7 cellular contexts compared by ENCODE assay signal in genomic region chr11:62664405-62665074, GRCh38. TPM values are rescaled to one million over a fixed set of nuclear protein-coding genes. Genes with fewer than 3 reads are reported as not detected.
DNase-seq lines count a peak whose midpoint lies in the region; ATAC-seq, FAIRE-seq and TF ChIP-seq lines count a peak whose summit lies in the region.

No MANE protein-coding gene starts in this region.

- no peaks in the 10 kb centered on the region; the same call in 1 of the 2 replicates for H3K27me3 Mint-ChIP-seq in H9 (ENCODE audit: low read depth)

- no peak overlapping the region for H3K23ac ChIP-seq in H9 (ENCODE audit: insufficient read length, low read depth, low read length)

- no peak overlapping the region for H2BK15ac ChIP-seq in H9 (ENCODE audit: low read depth, low read length)

- H3T11ph ChIP-seq in H9 (ENCODE audit: low read length): no peak overlapping the region

- no peak overlapping the region for H2AK5ac ChIP-seq in H9 (ENCODE audit: insufficient read length, low read length)

- no peak overlapping the region for H3K56ac ChIP-seq in H9 (ENCODE audit: insufficient read length, low read depth, low read length)

- H3K4me3 ChIP-seq in MG63 (peak overlapping the region; percentile 92), lower leg skin (ENCODE audit: low read depth, poor library complexity, severe bottlenecking) (peak overlapping the region; percentile 60)

- H2AFZ ChIP-seq in H9 (ENCODE audit: low read length): no peak overlapping the region

- no peaks in the 10 kb centered on the region for H4K20me1 ChIP-seq in H9 (ENCODE audit: control insufficient read depth, insufficient read depth, insufficient read length)

- no peak overlapping the region for H3K4ac ChIP-seq in H9 (ENCODE audit: low read depth, low read length)

- intact Hi-C loops in lower leg skin (cut with DNase I; ENCODE audit: low total_unique reads): no loop called here

- FAIRE-seq in GM12892 (lab: Jason Lieb, UNC): peak; percentile 38

- peaks cover 3% of the 10 kb centered on the region; the same call in 1 of the 2 replicates for H3K79me2 ChIP-seq in H9 (ENCODE audit: insufficient read depth, low read length)

- H3K4me1 Mint-ChIP-seq in H9: peaks cover 16 to 20% of the 10 kb centered on the region in 2 experiments

- peaks cover 2% of the 10 kb centered on the region; the same call in 1 of the 2 replicates for H3K4me1 ChIP-seq in H9 (ENCODE audit: insufficient read depth, low read length)

- TF ChIP-seq CTCF in H9 (conservative IDR thresholded peaks at IDR 0.05) (no peak), lower leg skin (IDR thresholded peaks at IDR 0.05) (no peak)

- no peak overlapping the region for H2BK120ac ChIP-seq in H9 (ENCODE audit: low read depth, low read length, poor library complexity, severe bottlenecking)

- H3K36me3 Mint-ChIP-seq in H9 (ENCODE audit: insufficient read depth in 1 of 3, low read depth in 3 of 3): peaks cover 29 to 57% (median 29%) of the 10 kb centered on the region in 3 experiments

- H4K91ac ChIP-seq in H9 (ENCODE audit: insufficient read length, low read depth, low read length): no peak overlapping the region

- H2BK5ac ChIP-seq in H9 (ENCODE audit: insufficient read length, low read length): no peak overlapping the region

- ATAC-seq in stimulated activated naive CD8-positive, alpha-beta T cell treated with anti-CD3 and anti-CD28 coated beads, Interleukin-15, Interleukin-2, amounts not matched to agents 100 U/mL and 50 U/mL, for 24 hours: peak; percentile 36

- no peak overlapping the region for H4K5ac ChIP-seq in H9 (ENCODE audit: insufficient read length, low read depth, low read length)

- DNase-seq in GM12892 (ENCODE audit: insufficient read length) (peak; percentile 53), H9 (peak; percentile 74), MG63 (peak; percentile 42), T-helper 1 cell (peak in 4 of 5 donors; percentile 23 to 66 (median 40)), lower leg skin (ENCODE audit: low spot score in 2 of 2) (no peak)
- peak; percentile 62 for DNase-seq in stimulated activated naive CD8-positive, alpha-beta T cell treated with anti-CD3 and anti-CD28 coated beads, Interleukin-15, Interleukin-2, amounts not matched to agents 100 U/mL and 50 U/mL, for 24 hours

- H4K8ac ChIP-seq in H9 (replicated peaks; ENCODE audit: insufficient read length, low read depth, low read length): no peak overlapping the region

- H3K27me3 ChIP-seq in H9 (ENCODE audit: insufficient read depth, low read length) (no peaks in the 10 kb centered on the region), MG63 (no peaks in the 10 kb centered on the region)

- no peaks in the 10 kb centered on the region; a peak in 1 of 5 replicates for H3K9me3 Mint-ChIP-seq in H9

- H3K4me3 Mint-ChIP-seq in H9: peak overlapping the region; percentile 94 to 99

- H3K79me1 ChIP-seq in H9 (ENCODE audit: insufficient read depth, low read depth, low read length, poor library complexity, severe bottlenecking): no peaks in the 10 kb centered on the region

- H2BK20ac ChIP-seq in H9 (ENCODE audit: low read depth, low read length, poor library complexity, severe bottlenecking): no peak overlapping the region

- TF ChIP-seq POLR2A in GM12892 (IDR thresholded peaks at IDR 0.05; ENCODE audit: low read depth, low read length): no peak
- TF ChIP-seq POLR2A in lower leg skin (IDR thresholded peaks at IDR 0.05): no peak

- H3K9ac ChIP-seq in H9 (ENCODE audit: extremely low read depth, insufficient read length, low read length): peak overlapping the region; percentile 72

- H3K27ac Mint-ChIP-seq in H9: peak overlapping the region; percentile 89 to 97 (median 96)

- peaks cover 53% of the 10 kb centered on the region for H3K36me3 ChIP-seq in MG63

- WGBS in H9 (ENCODE audit: extremely low coverage, insufficient read length, low lambda C conversion rate): no CpG with 5 or more reads among the region's 36 CpGs
- WGBS in lower leg skin, 2 donors: 2 to 3% methylated on average over 35 to 36 of the region's 36 CpGs

- H3K27ac ChIP-seq in H9 (ENCODE audit: insufficient read length, low read depth, low read length) (no peak overlapping the region), cingulate gyrus (ENCODE audit: low read depth, low read length) (peak overlapping the region; percentile 60)

- H2BK12ac ChIP-seq in H9 (ENCODE audit: insufficient read length, low read depth, low read length): no peak overlapping the region

- peak overlapping the region; percentile 74 for H3K14ac ChIP-seq in H9 (ENCODE audit: insufficient read depth, low read length)

- peak overlapping the region; percentile 51 for H3K18ac ChIP-seq in H9 (ENCODE audit: insufficient read length, low read depth, low read length)

- no peaks in the 10 kb centered on the region for H3K9me3 ChIP-seq in H9 (ENCODE audit: control insufficient read depth, low read depth, low read length)
- H3K9me3 ChIP-seq in MG63: no peaks in the 10 kb centered on the region

- H3K4me2 ChIP-seq in H9 (ENCODE audit: insufficient read depth, insufficient read length, low read length): peak overlapping the region; percentile 69

- H3K23me2 ChIP-seq in H9 (ENCODE audit: insufficient read length, low read depth, low read length, poor library complexity, severe bottlenecking): peaks cover 14% of the 10 kb centered on the region

RNA-seq across cellular contexts. Expression of gene C11orf98, which starts 0.5 kb away (rescaled TPM):
- 105 TPM for polyA plus RNA-seq in GM12892 (2012; ENCODE audit: missing spikeins)
- 139 and 150 TPM in 2 replicates for total RNA-seq in H9 (2021)
- 64.8 and 73.5 TPM in 2 replicates for total RNA-seq in MG63 (2014; rRNA removed; shearing (Covaris generic); ENCODE audit: low replicate concordance)
- total RNA-seq in lower leg skin: 10 to 100 TPM; 21.3 to 58.4 (median 31.4) TPM

RNA-seq across cellular contexts. Expression of gene CSKMT, which starts 0.6 kb away (rescaled TPM):
- polyA plus RNA-seq in GM12892 (2012; ENCODE audit: missing spikeins): 21.9 TPM
- total RNA-seq in H9 (2021): 49.2 and 51.5 TPM in 2 replicates
- 10.9 and 14.9 TPM in 2 replicates for total RNA-seq in MG63 (2014; rRNA removed; shearing (Covaris generic); ENCODE audit: low replicate concordance)
- 10 to 100 TPM in 1 of 4 donors, 1 to 10 TPM in 3; 2.9 to 14.8 (median 7.7) TPM for total RNA-seq in lower leg skin

RNA-seq across cellular contexts. Expression of gene UQCC3, which starts 6.9 kb away (rescaled TPM):
- polyA plus RNA-seq in GM12892 (2012; ENCODE audit: missing spikeins): 3.3 TPM
- 11.1 and 12.3 TPM in 2 replicates for total RNA-seq in H9 (2021)
- 16.4 and 22.2 TPM in 2 replicates for total RNA-seq in MG63 (2014; rRNA removed; shearing (Covaris generic); ENCODE audit: low replicate concordance)
- 10 to 100 TPM in 2 of 4 donors, 1 to 10 TPM in 2; 7.5 to 12.0 (median 10.3) TPM for total RNA-seq in lower leg skin

RNA-seq across cellular contexts. Expression of gene LBHD1, which starts 7.5 kb away (rescaled TPM):
- 10.4 TPM for polyA plus RNA-seq in GM12892 (2012; ENCODE audit: missing spikeins)
- total RNA-seq in H9 (2021) (9.1 and 10.4 TPM in 2 replicates), lower leg skin (1 to 10 TPM; 2.5 to 4.6 (median 3.1) TPM)
- 4.7 and 9.8 TPM in 2 replicates for total RNA-seq in MG63 (2014; rRNA removed; shearing (Covaris generic); ENCODE audit: low replicate concordance)

RNA-seq across cellular contexts. Expression of gene INTS5, which starts 11.4 kb away (rescaled TPM):
- polyA plus RNA-seq in GM12892 (2012; ENCODE audit: missing spikeins): 8.6 TPM
- total RNA-seq in H9 (2021) (40.0 and 41.6 TPM in 2 replicates), lower leg skin (10 to 100 TPM; 28.5 to 32.7 (median 30.2) TPM)
- total RNA-seq in MG63 (2014; rRNA removed; shearing (Covaris generic); ENCODE audit: low replicate concordance): 8.0 and 22.8 TPM in 2 replicates

Comparison
In these comparisons a context has a peak if more than half of its experiments do, and no peak if none do; other contexts are left out.
1. DNase-seq: peak in GM12892 (single experiment), H9 (single experiment), MG63 (single experiment), T-helper 1 cell (4 of 5) and stimulated activated naive CD8-positive, alpha-beta T cell treated with anti-CD3 and anti-CD28 coated beads, Interleukin-15, Interleukin-2, amounts not matched to agents 100 U/mL and 50 U/mL, for 24 hours (single experiment); none in lower leg skin (0 of 2).